Comparison of ENCODE assay signal across 19 cellular contexts in the genomic region with DNA sequence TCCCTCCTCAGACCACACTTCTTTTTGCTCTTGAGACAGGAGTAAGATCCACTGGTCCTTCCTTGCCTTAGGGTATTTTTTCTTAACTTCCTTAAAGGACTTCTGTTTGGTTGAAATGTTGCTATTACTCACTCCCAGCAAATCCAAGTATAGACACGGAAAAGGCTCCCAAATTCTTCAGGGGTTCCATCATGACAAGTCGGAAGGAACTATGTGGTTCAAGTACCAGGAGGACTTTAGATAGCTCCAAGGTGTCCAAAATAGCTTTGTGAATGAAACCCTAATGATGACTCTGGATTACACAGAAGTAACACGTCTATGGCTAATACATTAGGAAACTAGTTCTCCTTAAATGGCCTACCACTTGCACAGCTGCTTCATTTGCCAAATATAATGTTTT.
A peak's percentile ranks its signal among the peaks of the same experiment; 100 is the strongest.
DNase-seq lines count a peak whose midpoint lies in the region; ATAC-seq, FAIRE-seq and TF ChIP-seq lines count a peak whose summit lies in the region.
"Had no signal": no experiment of that assay in that cellular context is flagged by ENCODE, and none has a peak within 500 bp of the region (broad histone marks: within the 10 kb centered on the region; RNA-seq: fewer than 3 reads in every experiment).

No MANE protein-coding gene starts in this region.

- H3K79me2 ChIP-seq in astrocyte (ENCODE audit: insufficient read depth, low read length) = no peaks in the 10 kb centered on the region

- H3K27me3 ChIP-seq in astrocyte (ENCODE audit: insufficient read depth, low read length) = no peaks in the 10 kb centered on the region
- no peaks in the 10 kb centered on the region for H3K27me3 ChIP-seq in small intestine (ENCODE audit: control insufficient read depth in 2 of 2, insufficient read depth in 2 of 2, low read length in 2 of 2)
- no peaks in the 10 kb centered on the region for H3K27me3 ChIP-seq in naive thymus-derived CD4-positive, alpha-beta T cell (ENCODE audit: control insufficient read depth in 2 of 2, insufficient read depth in 2 of 2, low read length in 2 of 2)

- no peak overlapping the region for H2AFZ ChIP-seq in astrocyte (ENCODE audit: low read depth, low read length)

- no peak for ATAC-seq in HG03460 (IDR thresholded peaks at IDR 0.05; ENCODE audit: unreplicated experiment)
- no peak for ATAC-seq in HG03280 (IDR thresholded peaks at IDR 0.05; ENCODE audit: unreplicated experiment)
- no peak for ATAC-seq in naive thymus-derived CD4-positive, alpha-beta T cell
- ATAC-seq: HepG2, Panc1 had no signal

- no peaks in the 10 kb centered on the region for H3K9me3 Mint-ChIP-seq in astrocyte (ENCODE audit: unreplicated experiment)
- peaks cover 0 to 1% (median 0%) of the 10 kb centered on the region in 11 donors for H3K9me3 Mint-ChIP-seq in naive thymus-derived CD4-positive, alpha-beta T cell
- H3K9me3 Mint-ChIP-seq: H9 had no signal

- CTCF ChIA-PET in naive thymus-derived CD4-positive, alpha-beta T cell (lab: Charles Lee) = no interaction called here

- intact Hi-C loops in naive thymus-derived CD4-positive, alpha-beta T cell (cut with micrococcal nuclease) = no loop called here

- H3K27ac ChIP-seq in astrocyte (ENCODE audit: low read depth, low read length) = no peak overlapping the region
- no peak overlapping the region for H3K27ac ChIP-seq in small intestine (ENCODE audit: low read depth in 1 of 2, low read length in 1 of 2)
- no peak overlapping the region for H3K27ac ChIP-seq in naive thymus-derived CD4-positive, alpha-beta T cell (ENCODE audit: low read depth, low read length)
- H3K27ac ChIP-seq: KMS-11, SK-N-MC had no signal

- H3K36me3 ChIP-seq in astrocyte (ENCODE audit: insufficient read depth, low read length) (no peaks in the 10 kb centered on the region), small intestine (ENCODE audit: control insufficient read depth in 2 of 2, insufficient read depth in 2 of 2, low read length in 2 of 2) (no peaks in the 10 kb centered on the region)
- no peaks in the 10 kb centered on the region for H3K36me3 ChIP-seq in naive thymus-derived CD4-positive, alpha-beta T cell (ENCODE audit: control insufficient read depth in 2 of 3, insufficient read depth in 3 of 3, low read length in 3 of 3)

- H4K20me1 ChIP-seq in astrocyte (ENCODE audit: insufficient read depth, low read length) = no peaks in the 10 kb centered on the region

- TF ChIP-seq CTCF in AG10803 (conservative IDR thresholded peaks at IDR 0.05; ENCODE audit: low read length) = no peak
- no peak for TF ChIP-seq CTCF in astrocyte (IDR thresholded peaks at IDR 0.05; ENCODE audit: insufficient read depth, low read depth, low read length)

- H3K4me2 ChIP-seq in astrocyte (ENCODE audit: low read length) = no peak overlapping the region
- H3K4me2 ChIP-seq: KMS-11 had no signal

- H3K36me3 Mint-ChIP-seq in astrocyte (ENCODE audit: low read depth, unreplicated experiment) = no peaks in the 10 kb centered on the region
- H3K36me3 Mint-ChIP-seq in naive thymus-derived CD4-positive, alpha-beta T cell = no peaks in the 10 kb centered on the region
- H3K36me3 Mint-ChIP-seq: CD14-positive monocyte had no signal

- peaks cover 2% of the 10 kb centered on the region for H3K4me1 Mint-ChIP-seq in astrocyte (ENCODE audit: low read depth, unreplicated experiment)
- H3K4me1 Mint-ChIP-seq in naive thymus-derived CD4-positive, alpha-beta T cell = no peaks in the 10 kb centered on the region
- H3K4me1 Mint-ChIP-seq: CD14-positive monocyte, H9 had no signal

- H3K9ac ChIP-seq in astrocyte (ENCODE audit: low read length) = no peak overlapping the region
- H3K9ac ChIP-seq: KMS-11 had no signal

- H3K4me1 ChIP-seq in astrocyte (ENCODE audit: insufficient read depth, low read length) (no peaks in the 10 kb centered on the region), small intestine (ENCODE audit: control insufficient read depth in 2 of 2, insufficient read depth in 1 of 2, low read depth in 1 of 2, low read length in 1 of 2) (no peaks in the 10 kb centered on the region)
- no peaks in the 10 kb centered on the region for H3K4me1 ChIP-seq in naive thymus-derived CD4-positive, alpha-beta T cell (ENCODE audit: control insufficient read depth in 2 of 2, insufficient read depth in 2 of 2, low read length in 2 of 2)

- no peak overlapping the region for H3K27ac Mint-ChIP-seq in astrocyte (ENCODE audit: unreplicated experiment)
- no peak overlapping the region for H3K27ac Mint-ChIP-seq in naive thymus-derived CD4-positive, alpha-beta T cell
- H3K27ac Mint-ChIP-seq: CD14-positive monocyte had no signal

- DNase-seq in AG10803 (ENCODE audit: low read depth) (peak; percentile 36), HCEC 1CT (peak; percentile 60), astrocyte (ENCODE audit: low read depth) (peak; percentile 31), kidney tubule cell (ENCODE audit: low spot score) (peak; percentile 45), small intestine (no peak)
- DNase-seq in naive thymus-derived CD4-positive, alpha-beta T cell = no peak
- DNase-seq: H9, NCI-H1048, NCI-H1436 treated with DMSO at 0.1 percent for 48 hours, NCI-H2081, NCI-H524 treated with DMSO at 0.1 percent for 48 hours, Right ventricle myocardium superior had no signal

- no peak overlapping the region for H3K4me3 Mint-ChIP-seq in astrocyte (ENCODE audit: unreplicated experiment)
- no peak overlapping the region for H3K4me3 Mint-ChIP-seq in naive thymus-derived CD4-positive, alpha-beta T cell
- H3K4me3 Mint-ChIP-seq: CD14-positive monocyte, H9 had no signal

- H3K4me3 ChIP-seq in AG10803 (ENCODE audit: low read length) (no peak overlapping the region), astrocyte (ENCODE audit: insufficient read depth, low read depth, low read length) (no peak overlapping the region), small intestine (ENCODE audit: low read depth in 1 of 2, low read length in 2 of 2) (no peak overlapping the region)
- H3K4me3 ChIP-seq in naive thymus-derived CD4-positive, alpha-beta T cell (ENCODE audit: low read length) = no peak overlapping the region
- H3K4me3 ChIP-seq: SK-N-MC had no signal

- POLR2A ChIA-PET in naive thymus-derived CD4-positive, alpha-beta T cell (lab: Charles Lee) = no interaction called here

- H3K27me3 Mint-ChIP-seq in astrocyte (ENCODE audit: low read depth, unreplicated experiment) = no peaks in the 10 kb centered on the region
- peaks cover 2 to 55% (median 17%) of the 10 kb centered on the region in 5 donors for H3K27me3 Mint-ChIP-seq in naive thymus-derived CD4-positive, alpha-beta T cell

- 78 to 83% (median 83%) methylated on average over 3 of the region's 3 CpGs for WGBS in small intestine, 3 donors

- H3K9me3 ChIP-seq in astrocyte (ENCODE audit: insufficient read depth, low read depth, low read length) = no peaks in the 10 kb centered on the region
- H3K9me3 ChIP-seq in small intestine (ENCODE audit: control insufficient read depth, low read depth) = no peaks in the 10 kb centered on the region
- no peaks in the 10 kb centered on the region for H3K9me3 ChIP-seq in naive thymus-derived CD4-positive, alpha-beta T cell (ENCODE audit: control insufficient read depth in 2 of 3, low read length in 3 of 3)

- FAIRE-seq in astrocyte (lab: Jason Lieb, UNC) (no peak), small intestine (lab: Jason Lieb, UNC) (no peak)
- FAIRE-seq: HepG2 had no signal

Comparison
In these comparisons a context has a peak if more than half of its experiments do, and no peak if none do; other contexts are left out.
1. DNase-seq: peak in AG10803 (single experiment), HCEC 1CT (single experiment), astrocyte (single experiment) and kidney tubule cell (single experiment); none in small intestine (single experiment) and naive thymus-derived CD4-positive, alpha-beta T cell (0 of 9).